26 cellular contexts compared by ENCODE assay signal in genomic region chr1:228548788-228549187, GRCh38.
"Had no signal": no experiment of that assay in that cellular context is flagged by ENCODE, and none has a peak within 500 bp of the region (broad histone marks: within the 10 kb centered on the region; RNA-seq: fewer than 3 reads in every experiment).

No MANE protein-coding gene starts in this region.

- H3K27ac Mint-ChIP-seq: naive thymus-derived CD4-positive, alpha-beta T cell; nephron; neural progenitor cell; stimulated activated naive CD8-positive, alpha-beta T cell treated with anti-CD3 and anti-CD28 coated beads, Interleukin-15, amount 100 ng/mL, for 72 hours had no signal

- ATAC-seq: esophagus mucosa; gastrocnemius medialis; left lobe of liver; naive thymus-derived CD4-positive, alpha-beta T cell; stimulated activated naive CD8-positive, alpha-beta T cell treated with anti-CD3 and anti-CD28 coated beads, Interleukin-15, amount 100 ng/mL, for 72 hours had no signal

- H3K36me3 ChIP-seq: gastrocnemius medialis, neural progenitor cell, prostate gland, right atrium auricular region, thyroid gland had no signal

- DNase-seq: dorsolateral prefrontal cortex; effector CD4-positive, alpha-beta T cell; foreskin fibroblast; gastrocnemius medialis; head of caudate nucleus; kidney; mesenchymal stem cell; midbrain; naive thymus-derived CD4-positive, alpha-beta T cell; small intestine; stimulated activated CD4-positive, alpha-beta T cell treated with anti-CD3 and anti-CD28 coated beads, Interleukin-12 subunit alpha, Interleukin-12 subunit beta, amount 100 ng/mL, for 4 hours; stimulated activated CD4-positive, alpha-beta T cell treated with anti-CD3 and anti-CD28 coated beads, Interleukin-1b, Interleukin-23, amount 100 ng/mL, for 48 hours; stimulated activated CD4-positive, alpha-beta T cell treated with anti-CD3 and anti-CD28 coated beads, Interleukin-4, amount 100 ng/mL, for 1 hour; stimulated activated CD8-positive, alpha-beta memory T cell treated with anti-CD3 and anti-CD28 coated beads, Interleukin-4, amount 100 ng/mL, for 48 hours; stimulated activated naive CD4-positive, alpha-beta T cell; stimulated activated naive CD8-positive, alpha-beta T cell treated with anti-CD3 and anti-CD28 coated beads, Interleukin-15, amount 100 ng/mL, for 72 hours; thyroid gland had no signal

- H3K4me2 ChIP-seq: neural progenitor cell had no signal

- H3K4me3 ChIP-seq: dorsolateral prefrontal cortex, gastrocnemius medialis, lung, neural progenitor cell, prostate gland, right atrium auricular region, thyroid gland had no signal

- H2AFZ ChIP-seq: neural progenitor cell, parathyroid adenoma had no signal

- H3K4me1 ChIP-seq: gastrocnemius medialis, neural progenitor cell, parathyroid adenoma, prostate gland, right atrium auricular region, thyroid gland had no signal

- H3K27me3 ChIP-seq: gastrocnemius medialis, right atrium auricular region, thyroid gland had no signal

- H3K4me1 Mint-ChIP-seq: naive thymus-derived CD4-positive, alpha-beta T cell; nephron; neural progenitor cell; stimulated activated naive CD8-positive, alpha-beta T cell treated with anti-CD3 and anti-CD28 coated beads, Interleukin-15, amount 100 ng/mL, for 72 hours had no signal

- H3K36me3 Mint-ChIP-seq: naive thymus-derived CD4-positive, alpha-beta T cell; neural progenitor cell had no signal

- H3K79me2 ChIP-seq: parathyroid adenoma had no signal

- H3K27ac ChIP-seq: dorsolateral prefrontal cortex, epithelial cell of prostate, gastrocnemius medialis, neural progenitor cell, parathyroid adenoma, prostate gland, right atrium auricular region, thyroid gland had no signal

- H3K9me3 Mint-ChIP-seq: nephron, neural progenitor cell had no signal

- H3K4me3 Mint-ChIP-seq: naive thymus-derived CD4-positive, alpha-beta T cell; nephron; neural progenitor cell; stimulated activated naive CD8-positive, alpha-beta T cell treated with anti-CD3 and anti-CD28 coated beads, Interleukin-15, amount 100 ng/mL, for 72 hours had no signal

- H3K9me3 ChIP-seq: gastrocnemius medialis, prostate gland, right atrium auricular region, thyroid gland had no signal
